8 cellular contexts compared by ENCODE assay signal in genomic region chr9:269255-269833, GRCh38. TPM values are rescaled to one million over a fixed set of nuclear protein-coding genes. Genes with fewer than 3 reads are reported as not detected.
DNase-seq lines count a peak whose midpoint lies in the region; ATAC-seq, FAIRE-seq and TF ChIP-seq lines count a peak whose summit lies in the region.
"Not testable (repeated sequence)": the region's sequence is repeated elsewhere in the genome, so short reads cannot be mapped to it uniquely, and the experiment has no call there.

No MANE protein-coding gene starts in this region.

- peak; percentile 60 for DNase-seq in CD1c-positive myeloid dendritic cell (ENCODE audit: extremely low spot score)
- not testable (repeated sequence) for DNase-seq in activated CD4-positive, alpha-beta memory T cell treated with anti-CD3 and anti-CD28 coated beads, Interleukin-2, amount 10 ng/mL, durations not matched to agents 7 days and 5 days; activated T-cell treated with anti-CD3 and anti-CD28 coated beads, Interleukin-2, amount 50 U/mL, for 72 hours; GM12878 (ENCODE audit: low read depth, low spot score); natural killer cell treated with Interleukin-12 subunit alpha and Interleukin-12 subunit beta and Interleukin-15 and Interleukin-18, amount 100 ng/mL, for 72 hours (ENCODE audit: low spot score)
- peak; percentile 54 for DNase-seq in lower lobe of right lung

- RAD21 ChIA-PET in GM12878 (lab: Charles Lee; ENCODE audit: unreplicated experiment), result not testable (repeated sequence)

- H3K4me1 ChIP-seq in HEK293 (ENCODE audit: control insufficient read depth, insufficient read depth, low read length); GM12878 (ENCODE audit: control insufficient read depth, insufficient read depth, low read length); lower lobe of right lung: not testable (repeated sequence)

- H2AFZ ChIP-seq in GM12878 (ENCODE audit: control insufficient read depth, low read depth, low read length), result not testable (repeated sequence)

- WGBS in GM12878 (ENCODE audit: insufficient coverage, insufficient replicate concordance, low lambda C conversion rate, missing lambda C conversion rate), result 84% methylated on average over 5 of the region's 6 CpGs

- not testable (repeated sequence) for H3K27me3 Mint-ChIP-seq in T-helper 1 cell treated with Interleukin-12 subunit alpha and Interleukin-12 subunit beta and Interleukin-4 antibody, amounts not matched to agents 30 μg/mL and 1 μg/mL, for 36 hours (ENCODE audit: low read depth); activated CD4-positive, alpha-beta memory T cell treated with anti-CD3 and anti-CD28 coated beads, Interleukin-2, amount 10 ng/mL, durations not matched to agents 7 days and 5 days; activated T-cell treated with anti-CD3 and anti-CD28 coated beads, Interleukin-2, amount 50 U/mL, for 72 hours (ENCODE audit: low read depth); natural killer cell treated with Interleukin-12 subunit alpha and Interleukin-12 subunit beta and Interleukin-15 and Interleukin-18, amount 100 ng/mL, for 72 hours

- BruUV-seq in GM12878 (replicated peaks; lab: Mats Ljungman, UMichigan), result not testable (repeated sequence)

- peaks cover 11% of the 10 kb centered on the region for H3K79me2 ChIP-seq in GM12878 (ENCODE audit: control insufficient read depth, insufficient read depth, low read length)

- not testable (repeated sequence) for H3K4me3 Mint-ChIP-seq in T-helper 1 cell treated with Interleukin-12 subunit alpha and Interleukin-12 subunit beta and Interleukin-4 antibody, amounts not matched to agents 30 μg/mL and 1 μg/mL, for 36 hours; activated CD4-positive, alpha-beta memory T cell treated with anti-CD3 and anti-CD28 coated beads, Interleukin-2, amount 10 ng/mL, durations not matched to agents 7 days and 5 days
- H3K4me3 Mint-ChIP-seq in activated T-cell treated with anti-CD3 and anti-CD28 coated beads, Interleukin-2, amount 50 U/mL, for 72 hours, result peak overlapping the region in 1 of 2 donors; percentile 0
- peak overlapping the region; percentile 60 for H3K4me3 Mint-ChIP-seq in natural killer cell treated with Interleukin-12 subunit alpha and Interleukin-12 subunit beta and Interleukin-15 and Interleukin-18, amount 100 ng/mL, for 72 hours

- peaks cover 47% of the 10 kb centered on the region for H3K4me1 Mint-ChIP-seq in T-helper 1 cell treated with Interleukin-12 subunit alpha and Interleukin-12 subunit beta and Interleukin-4 antibody, amounts not matched to agents 30 μg/mL and 1 μg/mL, for 36 hours (ENCODE audit: low read depth)
- peaks cover 70% of the 10 kb centered on the region for H3K4me1 Mint-ChIP-seq in activated CD4-positive, alpha-beta memory T cell treated with anti-CD3 and anti-CD28 coated beads, Interleukin-2, amount 10 ng/mL, durations not matched to agents 7 days and 5 days
- peaks cover 39% of the 10 kb centered on the region for H3K4me1 Mint-ChIP-seq in activated T-cell treated with anti-CD3 and anti-CD28 coated beads, Interleukin-2, amount 50 U/mL, for 72 hours (ENCODE audit: low read depth)
- H3K4me1 Mint-ChIP-seq in natural killer cell treated with Interleukin-12 subunit alpha and Interleukin-12 subunit beta and Interleukin-15 and Interleukin-18, amount 100 ng/mL, for 72 hours (ENCODE audit: low read depth in 2 of 2), result peaks cover 41 to 55% of the 10 kb centered on the region in 2 donors

- H3K27ac ChIP-seq in HEK293 (ENCODE audit: extremely low read depth, low read depth, low read length); GM12878 (ENCODE audit: control insufficient read depth, insufficient read depth); lower lobe of right lung: not testable (repeated sequence)

- not testable (repeated sequence) for TF ChIP-seq RAD21 in GM12878 (IDR thresholded peaks at IDR 0.05; ENCODE audit: insufficient read depth, low read depth, low read length)

- not testable (repeated sequence) for TF ChIP-seq EP300 in GM12878 (IDR thresholded peaks at IDR 0.05; ENCODE audit: borderline replicate concordance in 1 of 2, control insufficient read depth in 1 of 2, low read depth in 2 of 2, low read length in 2 of 2)

- H3K27ac Mint-ChIP-seq in T-helper 1 cell treated with Interleukin-12 subunit alpha and Interleukin-12 subunit beta and Interleukin-4 antibody, amounts not matched to agents 30 μg/mL and 1 μg/mL, for 36 hours, result peak overlapping the region; percentile 57
- peak overlapping the region; percentile 58 for H3K27ac Mint-ChIP-seq in activated CD4-positive, alpha-beta memory T cell treated with anti-CD3 and anti-CD28 coated beads, Interleukin-2, amount 10 ng/mL, durations not matched to agents 7 days and 5 days
- peak overlapping the region; percentile 0 for H3K27ac Mint-ChIP-seq in activated T-cell treated with anti-CD3 and anti-CD28 coated beads, Interleukin-2, amount 50 U/mL, for 72 hours
- peak overlapping the region; percentile 27 to 66 for H3K27ac Mint-ChIP-seq in natural killer cell treated with Interleukin-12 subunit alpha and Interleukin-12 subunit beta and Interleukin-15 and Interleukin-18, amount 100 ng/mL, for 72 hours

- CTCF ChIA-PET in HEK293 (lab: Yijun Ruan, JAX); activated CD4-positive, alpha-beta memory T cell treated with anti-CD3 and anti-CD28 coated beads, Interleukin-2, amount 10 ng/mL, durations not matched to agents 7 days and 5 days (lab: Charles Lee): not testable (repeated sequence)
- CTCF ChIA-PET in GM12878 (lab: Yijun Ruan, JAX), result interaction anchor here (0.6 kb wide), 1 partner anchor 90 kb away, joined by 4 read pairs; no protein-coding TSS in a partner anchor

- POLR2A ChIA-PET in HEK293 (lab: Yijun Ruan, JAX), result not testable (repeated sequence)
- POLR2A ChIA-PET in activated CD4-positive, alpha-beta memory T cell treated with anti-CD3 and anti-CD28 coated beads, Interleukin-2, amount 10 ng/mL, durations not matched to agents 7 days and 5 days (lab: Charles Lee), result interaction anchor here (1.2 to 1.8 kb wide), 2 partner anchors 9 to 54 kb away, joined by 5 to 6 read pairs; no protein-coding TSS in a partner anchor
- POLR2A ChIA-PET in GM12878 (lab: Charles Lee), result interaction anchor here (0.6 kb wide), 1 partner anchor 10 kb away, joined by 8 read pairs; no protein-coding TSS in a partner anchor

- H3K9me3 ChIP-seq in HEK293 (ENCODE audit: control insufficient read depth, insufficient read depth, low read depth, low read length); GM12878 (replicated peaks; ENCODE audit: control insufficient read depth, insufficient read depth, low read length); lower lobe of right lung: not testable (repeated sequence)

- H3K4me3 ChIP-seq in HEK293 (ENCODE audit: low read depth, low read length); GM12878; lower lobe of right lung: not testable (repeated sequence)

- SMC1A ChIA-PET in GM12878 (lab: Charles Lee; ENCODE audit: uncharacterized antibody, unreplicated experiment), result not testable (repeated sequence)

- not testable (repeated sequence) for TF ChIP-seq POLR2A in GM12878 (IDR thresholded peaks at IDR 0.05; ENCODE audit: low read depth, low read length)

- intact Hi-C loops in GM12878 (cut with micrococcal nuclease; ENCODE audit: unreplicated experiment); lower lobe of right lung (cut with DNase I): not testable (repeated sequence)

- H4K20me1 ChIP-seq in GM12878 (ENCODE audit: control insufficient read depth, insufficient read depth), result not testable (repeated sequence)

- H3K9ac ChIP-seq in GM12878 (ENCODE audit: control insufficient read depth, insufficient read depth, low read length), result not testable (repeated sequence)

- not testable (repeated sequence) for TF ChIP-seq CTCF in HEK293 (tag by site-specific recombination; IDR thresholded peaks at IDR 0.05); GM12878 (IDR thresholded peaks at IDR 0.05 in 2 of 3, conservative IDR thresholded peaks at IDR 0.05 in 1 of 3; ENCODE audit: control insufficient read depth in 2 of 3, extremely low read depth in 1 of 3, insufficient read depth in 1 of 3, low read depth in 3 of 3, low read length in 3 of 3); lower lobe of right lung (IDR thresholded peaks at IDR 0.05)

- not testable (repeated sequence) for H3K36me3 ChIP-seq in HEK293 (ENCODE audit: control insufficient read depth in 2 of 2, insufficient read depth in 1 of 2, low read length in 2 of 2); GM12878 (ENCODE audit: control insufficient read depth in 2 of 2, insufficient read depth in 2 of 2, low read length in 1 of 2); lower lobe of right lung

- H3K27me3 ChIP-seq in GM12878 (replicated peaks in 1 of 2; ENCODE audit: control insufficient read depth in 2 of 2, insufficient read depth in 2 of 2, low read length in 1 of 2); lower lobe of right lung (ENCODE audit: low read depth): not testable (repeated sequence)

- H3K4me2 ChIP-seq in GM12878 (ENCODE audit: control insufficient read depth, insufficient read depth), result not testable (repeated sequence)

- H3K9me3 Mint-ChIP-seq in T-helper 1 cell treated with Interleukin-12 subunit alpha and Interleukin-12 subunit beta and Interleukin-4 antibody, amounts not matched to agents 30 μg/mL and 1 μg/mL, for 36 hours; activated CD4-positive, alpha-beta memory T cell treated with anti-CD3 and anti-CD28 coated beads, Interleukin-2, amount 10 ng/mL, durations not matched to agents 7 days and 5 days; activated T-cell treated with anti-CD3 and anti-CD28 coated beads, Interleukin-2, amount 50 U/mL, for 72 hours; natural killer cell treated with Interleukin-12 subunit alpha and Interleukin-12 subunit beta and Interleukin-15 and Interleukin-18, amount 100 ng/mL, for 72 hours: not testable (repeated sequence)

- not testable (repeated sequence) for ATAC-seq in activated T-cell treated with anti-CD3 and anti-CD28 coated beads, Interleukin-2, amount 50 U/mL, for 72 hours (replicated peaks in 1 of 2); GM12878; lower lobe of right lung; natural killer cell treated with Interleukin-12 subunit alpha and Interleukin-12 subunit beta and Interleukin-15 and Interleukin-18, amount 100 ng/mL, for 72 hours

- FAIRE-seq in GM12878 (lab: Jason Lieb, UNC), result peak; percentile 41

- in situ Hi-C loops in GM12878 (cut with MboI), result not testable (repeated sequence)

- H3K36me3 Mint-ChIP-seq in T-helper 1 cell treated with Interleukin-12 subunit alpha and Interleukin-12 subunit beta and Interleukin-4 antibody, amounts not matched to agents 30 μg/mL and 1 μg/mL, for 36 hours (ENCODE audit: low read depth), result peaks cover 15% of the 10 kb centered on the region
- H3K36me3 Mint-ChIP-seq in activated CD4-positive, alpha-beta memory T cell treated with anti-CD3 and anti-CD28 coated beads, Interleukin-2, amount 10 ng/mL, durations not matched to agents 7 days and 5 days (ENCODE audit: low read depth), result peaks cover 49% of the 10 kb centered on the region
- peaks cover 6 to 12% of the 10 kb centered on the region in 2 donors for H3K36me3 Mint-ChIP-seq in activated T-cell treated with anti-CD3 and anti-CD28 coated beads, Interleukin-2, amount 50 U/mL, for 72 hours (ENCODE audit: insufficient read depth in 2 of 2)
- not testable (repeated sequence) for H3K36me3 Mint-ChIP-seq in natural killer cell treated with Interleukin-12 subunit alpha and Interleukin-12 subunit beta and Interleukin-15 and Interleukin-18, amount 100 ng/mL, for 72 hours

RNA-seq across cellular contexts. Expression of gene DOCK8, which starts 54.7 kb away (rescaled TPM):
- 100 to 1,000 TPM; 370 to 374 TPM for total RNA-seq in activated CD4-positive, alpha-beta memory T cell treated with anti-CD3 and anti-CD28 coated beads, Interleukin-2, amount 10 ng/mL, durations not matched to agents 7 days and 5 days
- total RNA-seq in activated T-cell treated with anti-CD3 and anti-CD28 coated beads, Interleukin-2, amount 50 U/mL, for 72 hours, result 100 to 1,000 TPM; 199 to 213 TPM
- total RNA-seq in GM12878 (2013; cell fraction: nucleolus; rRNA removed), result 224 and 231 TPM in 2 replicates
- total RNA-seq in GM12878 (2014; rRNA removed), result 44.9 and 48.3 TPM in 2 replicates
- total RNA-seq in GM12878 (2014; rRNA removed; fragmentation: Illumina TruSeq; extraction: Trizol), result 49.5 and 55.2 TPM in 2 replicates
- 90.6 and 100 TPM in 2 replicates for total RNA-seq in GM12878 (2021)
- polyA plus RNA-seq in GM12878 (2011; ENCODE audit: low read depth), result 28.4 TPM
- polyA plus RNA-seq in GM12878 (2011; rRNA removed), result 34.4 and 43.4 TPM in 2 replicates
- polyA plus RNA-seq in GM12878 (2011; cell fraction: cytosol; rRNA removed), result 37.0 and 41.1 TPM in 2 replicates
- polyA plus RNA-seq in GM12878 (2011; cell fraction: nucleus; rRNA removed), result 47.0 and 53.7 TPM in 2 replicates
- 34.0 and 37.3 TPM in 2 replicates for polyA plus RNA-seq in GM12878 (2012)
- 53.5 and 62.9 TPM in 2 replicates for polyA plus RNA-seq in GM12878 (2014; fragmentation: Illumina TruSeq; extraction: Trizol)
- 10 to 100 TPM; 35.4 to 35.6 TPM for polyA plus RNA-seq in GM12878 (2014; fragmentation: Nextera tagmentation; extraction: Ambion mirVana)
- polyA plus RNA-seq in GM12878 (2014; rRNA removed), result 40.9 and 43.5 TPM in 2 replicates
- polyA plus RNA-seq in GM12878 (2016; fragmentation: Nextera tagmentation; extraction: Ambion mirVana), result 10 to 100 TPM; 43.9 to 45.6 TPM
- polyA minus RNA-seq in GM12878 (2011; rRNA and poly(A)+ RNA removed), result 101 and 114 TPM in 2 replicates
- 30.9 and 33.6 TPM in 2 replicates for polyA minus RNA-seq in GM12878 (2011; cell fraction: cytosol; rRNA and poly(A)+ RNA removed)
- 74.4 and 115 TPM in 2 replicates for polyA minus RNA-seq in GM12878 (2011; cell fraction: nucleus; rRNA and poly(A)+ RNA removed)
- total RNA-seq in lower lobe of right lung, result 112 TPM
- total RNA-seq in natural killer cell treated with Interleukin-12 subunit alpha and Interleukin-12 subunit beta and Interleukin-15 and Interleukin-18, amount 100 ng/mL, for 72 hours, result 100 to 1,000 TPM; 143 to 174 TPM

Comparison
In these comparisons a context has a peak if more than half of its experiments do, and no peak if none do; other contexts are left out.
1. H3K27ac Mint-ChIP-seq: peak in every context shown above with its lines; median percentile 58 in activated CD4-positive, alpha-beta memory T cell treated with anti-CD3 and anti-CD28 coated beads, Interleukin-2, amount 10 ng/mL, durations not matched to agents 7 days and 5 days; 57 in T-helper 1 cell treated with Interleukin-12 subunit alpha and Interleukin-12 subunit beta and Interleukin-4 antibody, amounts not matched to agents 30 μg/mL and 1 μg/mL, for 36 hours; 46 in natural killer cell treated with Interleukin-12 subunit alpha and Interleukin-12 subunit beta and Interleukin-15 and Interleukin-18, amount 100 ng/mL, for 72 hours; 0 in activated T-cell treated with anti-CD3 and anti-CD28 coated beads, Interleukin-2, amount 50 U/mL, for 72 hours.